ENCODE assay signal across 22 cellular contexts in the genomic region with DNA sequence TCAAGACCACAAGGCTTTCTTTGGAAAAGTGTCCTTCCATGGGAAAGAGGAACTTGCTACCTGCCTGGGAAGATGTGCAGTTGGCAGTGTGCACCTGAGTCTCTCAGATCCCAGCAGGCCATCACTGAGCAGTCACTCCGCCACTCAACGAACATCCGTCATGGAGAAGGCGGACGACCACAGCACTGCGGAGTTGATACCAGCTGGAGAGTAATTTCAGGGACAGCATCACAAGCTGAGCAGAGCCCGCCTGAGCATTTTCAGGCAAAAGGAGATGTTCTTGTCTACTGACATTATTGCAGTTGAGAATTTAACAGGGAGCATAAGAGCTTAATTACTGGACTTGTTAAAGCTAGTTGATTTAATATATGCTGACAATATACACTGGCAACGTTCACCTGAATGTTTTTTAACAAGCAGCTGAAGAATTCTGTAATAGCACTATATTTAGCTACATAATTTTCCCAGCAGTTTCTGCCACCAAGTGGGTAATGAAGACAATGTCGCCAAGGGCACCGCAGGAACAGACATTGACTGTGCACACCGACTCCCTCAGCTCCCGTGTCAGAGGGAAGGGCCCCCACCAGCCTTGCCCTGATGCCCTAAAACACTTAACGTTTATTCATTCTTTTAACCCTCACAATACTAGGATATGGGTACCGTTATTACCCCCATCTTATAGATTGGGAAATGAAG. TPM values are rescaled to one million over a fixed set of nuclear protein-coding genes. Genes with fewer than 3 reads are reported as not detected.
DNase-seq lines count a peak whose midpoint lies in the region; ATAC-seq and TF ChIP-seq lines count a peak whose summit lies in the region.
"Had no signal": no experiment of that assay in that cellular context is flagged by ENCODE, and none has a peak within 500 bp of the region (broad histone marks: within the 10 kb centered on the region; RNA-seq: fewer than 3 reads in every experiment).

No MANE protein-coding gene starts in this region.

- TF ChIP-seq CTCF in Caco-2 (IDR thresholded peaks at IDR 0.05; ENCODE audit: insufficient read depth in 1 of 2, low read depth in 1 of 2, low read length in 1 of 2, severe bottlenecking in 1 of 2, unreplicated experiment in 1 of 2) (no peak), neutrophil (IDR thresholded peaks at IDR 0.05) (no peak)

- no peak overlapping the region for H3K27ac Mint-ChIP-seq in Caco-2 (ENCODE audit: unreplicated experiment)
- H3K27ac Mint-ChIP-seq: activated CD4-positive, alpha-beta T cell treated with anti-CD3 and anti-CD28 coated beads, Interleukin-2, amount 10 ng/mL, durations not matched to agents 24 days and 14 days; activated naive CD8-positive, alpha-beta T cell treated with anti-CD3 and anti-CD28 coated beads, Interleukin-2, amount 10 ng/mL, durations not matched to agents 7 days and 5 days; activated T-helper 2 cell treated with anti-CD3 and anti-CD28 coated beads, Interferon-gamma antibody, Interleukin-2, Interleukin-4, amounts not matched to agents 10 μg/mL and 5 μg/mL and 100 μg/mL, durations not matched to agents 14 hours and 24 hours and 36 hours; memory B cell; T-helper 1 cell treated with Interleukin-12 subunit alpha and Interleukin-12 subunit beta and Interleukin-4 antibody, amounts not matched to agents 30 μg/mL and 1 μg/mL, for 36 hours had no signal

- peak overlapping the region; percentile 49 for H3K27ac ChIP-seq in neutrophil
- H3K27ac ChIP-seq: brain microvascular endothelial cell had no signal

- intact Hi-C loops in Caco-2 (cut with micrococcal nuclease; ENCODE audit: unreplicated experiment) = no loop called here

- POLR2A ChIA-PET in Caco-2 (lab: Charles Lee) = no interaction called here

- BruUV-seq in Caco-2 (replicated peaks; lab: Mats Ljungman, UMichigan) = TSS peak; percentile 7

- H3K27me3 ChIP-seq in Caco-2 (replicated peaks; ENCODE audit: control insufficient read depth, insufficient read depth, low read length) = no peaks in the 10 kb centered on the region
- H3K27me3 ChIP-seq in neutrophil = no peaks in the 10 kb centered on the region
- H3K27me3 ChIP-seq: brain microvascular endothelial cell, SJCRH30, tibial nerve had no signal

- peaks cover 4% of the 10 kb centered on the region for H3K36me3 ChIP-seq in Caco-2 (ENCODE audit: control insufficient read depth, insufficient read depth, low read length)
- H3K36me3 ChIP-seq in neutrophil = peaks cover 38% of the 10 kb centered on the region
- H3K36me3 ChIP-seq: HAP-1 had no signal

- no peaks in the 10 kb centered on the region for H3K27me3 Mint-ChIP-seq in Caco-2 (ENCODE audit: insufficient read depth, unreplicated experiment)
- H3K27me3 Mint-ChIP-seq: activated CD4-positive, alpha-beta T cell treated with anti-CD3 and anti-CD28 coated beads, Interleukin-2, amount 10 ng/mL, durations not matched to agents 24 days and 14 days; activated naive CD8-positive, alpha-beta T cell treated with anti-CD3 and anti-CD28 coated beads, Interleukin-2, amount 10 ng/mL, durations not matched to agents 7 days and 5 days; memory B cell; naive thymus-derived CD4-positive, alpha-beta T cell; stimulated activated naive B cell treated with anti-CD40 and anti-IgM and Interleukin-4, amounts not matched to agents 10 μg/mL and 1 μg/mL and 100 μg/mL, for 72 hours had no signal

- no peaks in the 10 kb centered on the region for H3K9me3 Mint-ChIP-seq in Caco-2 (ENCODE audit: unreplicated experiment)
- H3K9me3 Mint-ChIP-seq: activated CD4-positive, alpha-beta T cell treated with anti-CD3 and anti-CD28 coated beads, Interleukin-2, amount 10 ng/mL, durations not matched to agents 24 days and 14 days; activated naive CD8-positive, alpha-beta T cell treated with anti-CD3 and anti-CD28 coated beads, Interleukin-2, amount 10 ng/mL, durations not matched to agents 7 days and 5 days; activated T-helper 2 cell treated with anti-CD3 and anti-CD28 coated beads, Interferon-gamma antibody, Interleukin-2, Interleukin-4, amounts not matched to agents 10 μg/mL and 5 μg/mL and 100 μg/mL, durations not matched to agents 14 hours and 24 hours and 36 hours; memory B cell; naive thymus-derived CD4-positive, alpha-beta T cell; stimulated activated naive B cell treated with anti-CD40 and anti-IgM and Interleukin-4, amounts not matched to agents 10 μg/mL and 1 μg/mL and 100 μg/mL, for 72 hours; T-helper 1 cell treated with Interleukin-12 subunit alpha and Interleukin-12 subunit beta and Interleukin-4 antibody, amounts not matched to agents 30 μg/mL and 1 μg/mL, for 36 hours had no signal

- H3K9me3 ChIP-seq in Caco-2 (no peaks in the 10 kb centered on the region), neutrophil (no peaks in the 10 kb centered on the region)
- H3K9me3 ChIP-seq: HAP-1, SJCRH30, tibial nerve had no signal

- CTCF ChIA-PET in Caco-2 (lab: Charles Lee) = interaction anchor here (0.6 kb wide), 1 partner anchor 106 kb away, joined by 7 read pairs; a partner anchor contains a TSS

- H3K4me3 Mint-ChIP-seq in Caco-2 (ENCODE audit: unreplicated experiment) = no peak overlapping the region
- H3K4me3 Mint-ChIP-seq: activated CD4-positive, alpha-beta T cell treated with anti-CD3 and anti-CD28 coated beads, Interleukin-2, amount 10 ng/mL, durations not matched to agents 24 days and 14 days; activated naive CD8-positive, alpha-beta T cell treated with anti-CD3 and anti-CD28 coated beads, Interleukin-2, amount 10 ng/mL, durations not matched to agents 7 days and 5 days; memory B cell; naive thymus-derived CD4-positive, alpha-beta T cell; stimulated activated naive B cell treated with anti-CD40 and anti-IgM and Interleukin-4, amounts not matched to agents 10 μg/mL and 1 μg/mL and 100 μg/mL, for 72 hours; T-helper 1 cell treated with Interleukin-12 subunit alpha and Interleukin-12 subunit beta and Interleukin-4 antibody, amounts not matched to agents 30 μg/mL and 1 μg/mL, for 36 hours had no signal

- no peak for ATAC-seq in SK-N-SH treated with all-trans-retinoic acid at 6 μM for 48 hours
- ATAC-seq: naive thymus-derived CD4-positive, alpha-beta T cell; PC-3; stimulated activated naive B cell treated with anti-CD40 and anti-IgM and Interleukin-4, amounts not matched to agents 10 μg/mL and 1 μg/mL and 100 μg/mL, for 72 hours had no signal

- DNase-seq in Caco-2 (no peak), NCI-H2081 treated with DMSO at 0.1 percent for 48 hours (lab: John Stamatoyannopoulos, UW) (peak; percentile 38), cerebellum (ENCODE audit: low spot score) (peak; percentile 48), DMS153 treated with DMSO at 0.1 percent for 48 hours (lab: John Stamatoyannopoulos, UW; ENCODE audit: unreplicated experiment) (no peak), NCI-H2029 treated with DMSO at 0.1 percent for 48 hours (lab: John Stamatoyannopoulos, UW) (no peak)
- DNase-seq: activated CD4-positive, alpha-beta T cell treated with anti-CD3 and anti-CD28 coated beads, Interleukin-2, amount 10 ng/mL, durations not matched to agents 24 days and 14 days; activated naive CD8-positive, alpha-beta T cell treated with anti-CD3 and anti-CD28 coated beads, Interleukin-2, amount 10 ng/mL, durations not matched to agents 7 days and 5 days; brain microvascular endothelial cell; KBM-7; kidney; naive thymus-derived CD4-positive, alpha-beta T cell; PC-3; SJCRH30; stimulated activated CD4-positive, alpha-beta T cell treated with anti-CD3 and anti-CD28 coated beads, Interleukin-1b, Interleukin-23, amount 100 ng/mL, for 48 hours; stimulated activated naive B cell treated with anti-CD40 and anti-IgM and Interleukin-4, amounts not matched to agents 10 μg/mL and 1 μg/mL and 100 μg/mL, for 72 hours had no signal

- H3K4me1 ChIP-seq in Caco-2 = peaks cover 12% of the 10 kb centered on the region
- H3K4me1 ChIP-seq in neutrophil (ENCODE audit: control insufficient read depth in 1 of 2, insufficient read depth in 1 of 2, low read depth in 1 of 2, low read length in 1 of 2) = peaks cover 25 to 38% of the 10 kb centered on the region in 2 experiments
- H3K4me1 ChIP-seq: HAP-1 had no signal

- peaks cover 78% of the 10 kb centered on the region for H3K36me3 Mint-ChIP-seq in Caco-2 (ENCODE audit: insufficient read depth, unreplicated experiment)
- H3K36me3 Mint-ChIP-seq: activated naive CD8-positive, alpha-beta T cell treated with anti-CD3 and anti-CD28 coated beads, Interleukin-2, amount 10 ng/mL, durations not matched to agents 7 days and 5 days had no signal

- H3K4me3 ChIP-seq in Caco-2 (ENCODE audit: low read depth, low read length) = no peak overlapping the region
- H3K4me3 ChIP-seq in neutrophil (ENCODE audit: low read depth in 1 of 2, low read length in 1 of 2) = no peak overlapping the region
- H3K4me3 ChIP-seq: HAP-1, SJCRH30, tibial nerve had no signal

- H3K4me1 Mint-ChIP-seq in Caco-2 (ENCODE audit: low read depth, unreplicated experiment) = peaks cover 7% of the 10 kb centered on the region
- H3K4me1 Mint-ChIP-seq: activated CD4-positive, alpha-beta T cell treated with anti-CD3 and anti-CD28 coated beads, Interleukin-2, amount 10 ng/mL, durations not matched to agents 24 days and 14 days; activated naive CD8-positive, alpha-beta T cell treated with anti-CD3 and anti-CD28 coated beads, Interleukin-2, amount 10 ng/mL, durations not matched to agents 7 days and 5 days had no signal

TF ChIP-seq in SK-N-SH treated with all-trans-retinoic acid at 6 μM for 48 hours, 23 proteins besides CTCF, POLR2A, EP300 and RAD21 (continues in another document):
- no peak for TF ChIP-seq ARNTL (CRISPR knock-in tag; IDR thresholded peaks at IDR 0.05; ENCODE audit: borderline replicate concordance, low read depth)
- TF ChIP-seq, protein P1, sequence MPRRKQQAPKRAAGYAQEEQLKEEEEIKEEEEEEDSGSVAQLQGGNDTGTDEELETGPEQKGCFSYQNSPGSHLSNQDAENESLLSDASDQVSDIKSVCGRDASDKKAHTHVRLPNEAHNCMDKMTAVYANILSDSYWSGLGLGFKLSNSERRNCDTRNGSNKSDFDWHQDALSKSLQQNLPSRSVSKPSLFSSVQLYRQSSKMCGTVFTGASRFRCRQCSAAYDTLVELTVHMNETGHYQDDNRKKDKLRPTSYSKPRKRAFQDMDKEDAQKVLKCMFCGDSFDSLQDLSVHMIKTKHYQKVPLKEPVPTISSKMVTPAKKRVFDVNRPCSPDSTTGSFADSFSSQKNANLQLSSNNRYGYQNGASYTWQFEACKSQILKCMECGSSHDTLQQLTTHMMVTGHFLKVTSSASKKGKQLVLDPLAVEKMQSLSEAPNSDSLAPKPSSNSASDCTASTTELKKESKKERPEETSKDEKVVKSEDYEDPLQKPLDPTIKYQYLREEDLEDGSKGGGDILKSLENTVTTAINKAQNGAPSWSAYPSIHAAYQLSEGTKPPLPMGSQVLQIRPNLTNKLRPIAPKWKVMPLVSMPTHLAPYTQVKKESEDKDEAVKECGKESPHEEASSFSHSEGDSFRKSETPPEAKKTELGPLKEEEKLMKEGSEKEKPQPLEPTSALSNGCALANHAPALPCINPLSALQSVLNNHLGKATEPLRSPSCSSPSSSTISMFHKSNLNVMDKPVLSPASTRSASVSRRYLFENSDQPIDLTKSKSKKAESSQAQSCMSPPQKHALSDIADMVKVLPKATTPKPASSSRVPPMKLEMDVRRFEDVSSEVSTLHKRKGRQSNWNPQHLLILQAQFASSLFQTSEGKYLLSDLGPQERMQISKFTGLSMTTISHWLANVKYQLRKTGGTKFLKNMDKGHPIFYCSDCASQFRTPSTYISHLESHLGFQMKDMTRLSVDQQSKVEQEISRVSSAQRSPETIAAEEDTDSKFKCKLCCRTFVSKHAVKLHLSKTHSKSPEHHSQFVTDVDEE (CRISPR knock-in tag; IDR thresholded peaks at IDR 0.05) = no peak
- TF ChIP-seq RARB (CRISPR knock-in tag; IDR thresholded peaks at IDR 0.05) = no peak

RNA-seq across cellular contexts. Expression of a gene that starts 52.4 kb away (rescaled TPM):
- total RNA-seq in Caco-2 (2022) = 32.1 and 37.4 TPM in 2 replicates
- total RNA-seq in cerebellum = 36.1 TPM

Comparison
In these comparisons a context has a peak if more than half of its experiments do, and no peak if none do; other contexts are left out.
1. DNase-seq: peak in NCI-H2081 treated with DMSO at 0.1 percent for 48 hours (single experiment) and cerebellum (single experiment); none in Caco-2 (0 of 2), DMS153 treated with DMSO at 0.1 percent for 48 hours (single experiment) and NCI-H2029 treated with DMSO at 0.1 percent for 48 hours (single experiment).